ENCODE assay signal across 8 cellular contexts in genomic region chr1:59071289-59071688, GRCh38.
DNase-seq lines count a peak whose midpoint lies in the region; ATAC-seq and TF ChIP-seq lines count a peak whose summit lies in the region.

No MANE protein-coding gene starts in this region.

- no peaks in the 10 kb centered on the region for H4K20me1 ChIP-seq in osteoblast (ENCODE audit: insufficient read depth, low read length)

- ATAC-seq in HG02973 (IDR thresholded peaks at IDR 0.05; ENCODE audit: unreplicated experiment) = no peak

- POLR2A ChIA-PET in CD4-positive, alpha-beta memory T cell (lab: Charles Lee; ENCODE audit: partially characterized antibody) = interaction anchor here (0.8 to 4.4 kb wide), 4 partner anchors 12 to 288 kb away, joined by 3 to 23 read pairs (median 3); partner anchors contain the start of gene JUN

- no peaks in the 10 kb centered on the region for H3K79me2 ChIP-seq in osteoblast (ENCODE audit: insufficient read depth, low read length)

- H3K9me3 ChIP-seq in CD4-positive, alpha-beta memory T cell (ENCODE audit: control insufficient read depth in 1 of 2, low read length in 2 of 2) = no peaks in the 10 kb centered on the region
- H3K9me3 ChIP-seq in osteoblast (ENCODE audit: low read depth, low read length) = no peaks in the 10 kb centered on the region

- no peak overlapping the region for H2AFZ ChIP-seq in osteoblast (ENCODE audit: low read length)

- H3K4me2 ChIP-seq in osteoblast (ENCODE audit: insufficient read depth, low read length) = no peak overlapping the region

- TF ChIP-seq CTCF in osteoblast (IDR thresholded peaks at IDR 0.05; ENCODE audit: extremely low read depth, low read depth, low read length) = no peak

- H3K36me3 Mint-ChIP-seq in CD4-positive, alpha-beta memory T cell = no peaks in the 10 kb centered on the region
- H3K36me3 Mint-ChIP-seq in immature natural killer cell = peaks cover 0 to 3% (median 0%) of the 10 kb centered on the region in 3 donors

- intact Hi-C loops in CD4-positive, alpha-beta memory T cell (cut with micrococcal nuclease) = loop anchor here (5.0 kb wide), 1 partner anchor 49 kb away; no protein-coding TSS in a partner anchor

- H3K4me3 ChIP-seq in CD4-positive, alpha-beta memory T cell (ENCODE audit: low read length in 2 of 2) = no peak overlapping the region
- no peak overlapping the region for H3K4me3 ChIP-seq in osteoblast (ENCODE audit: insufficient read depth, low read length)

- CTCF ChIA-PET in CD4-positive, alpha-beta memory T cell (lab: Charles Lee; ENCODE audit: partially characterized antibody) = interaction anchor here (0.9 to 1.4 kb wide), 6 partner anchors 12 to 287 kb away, joined by 3 to 4 read pairs (median 3); partner anchors contain the start of gene JUN

- H3K27ac ChIP-seq in CD4-positive, alpha-beta memory T cell (ENCODE audit: low read depth, low read length) = no peak overlapping the region
- H3K27ac ChIP-seq in osteoblast (ENCODE audit: low read depth, low read length) = no peak overlapping the region

- peaks cover 23% of the 10 kb centered on the region for H3K4me1 ChIP-seq in CD4-positive, alpha-beta memory T cell (ENCODE audit: insufficient read depth, low read length)
- H3K4me1 ChIP-seq in osteoblast (ENCODE audit: insufficient read depth, low read length) = no peaks in the 10 kb centered on the region

- peak overlapping the region in 7 of 8 donors; percentile 47 to 76 (median 55) for H3K4me3 Mint-ChIP-seq in CD4-positive, alpha-beta memory T cell
- H3K4me3 Mint-ChIP-seq in immature natural killer cell = peak overlapping the region; percentile 10 to 72 (median 42)

- no peaks in the 10 kb centered on the region for H3K36me3 ChIP-seq in CD4-positive, alpha-beta memory T cell (ENCODE audit: insufficient read depth, low read length)
- H3K36me3 ChIP-seq in osteoblast (ENCODE audit: insufficient read depth, low read length) = no peaks in the 10 kb centered on the region

- DNase-seq in CD4-positive, alpha-beta memory T cell = peak in 1 of 5 donors; percentile 5
- peak; percentile 47 for DNase-seq in HuH-7 (ENCODE audit: low spot score)
- DNase-seq in SKM-1 (lab: John Stamatoyannopoulos, UW; ENCODE audit: unreplicated experiment) = peak; percentile 67
- DNase-seq in immature natural killer cell = no peak
- no peak for DNase-seq in NCI-H226
- DNase-seq in effector CD8-positive, alpha-beta T cell (lab: John Stamatoyannopoulos, UW) = no peak
- no peak for DNase-seq in osteoblast (ENCODE audit: insufficient read length, low spot score, missing footprints)

- H3K4me1 Mint-ChIP-seq in CD4-positive, alpha-beta memory T cell = peaks cover 16 to 30% (median 22%) of the 10 kb centered on the region in 4 donors
- H3K4me1 Mint-ChIP-seq in immature natural killer cell = peaks cover 38% of the 10 kb centered on the region in 2 donors

- H3K9me3 Mint-ChIP-seq in CD4-positive, alpha-beta memory T cell = no peaks in the 10 kb centered on the region
- no peaks in the 10 kb centered on the region for H3K9me3 Mint-ChIP-seq in immature natural killer cell

- H3K27ac Mint-ChIP-seq in CD4-positive, alpha-beta memory T cell = peak overlapping the region; percentile 25 to 84 (median 64)
- H3K27ac Mint-ChIP-seq in immature natural killer cell = peak overlapping the region in 4 of 6 donors; percentile 8 to 69 (median 42)

- H3K27me3 ChIP-seq in CD4-positive, alpha-beta memory T cell (ENCODE audit: insufficient read depth, low read length) = no peaks in the 10 kb centered on the region
- H3K27me3 ChIP-seq in osteoblast (ENCODE audit: insufficient read depth, low read length) = no peaks in the 10 kb centered on the region

- H3K27me3 Mint-ChIP-seq in CD4-positive, alpha-beta memory T cell = no peaks in the 10 kb centered on the region
- no peaks in the 10 kb centered on the region for H3K27me3 Mint-ChIP-seq in immature natural killer cell (ENCODE audit: low read depth in 3 of 3)

Comparison
In these comparisons a context has a peak if more than half of its experiments do, and no peak if none do; other contexts are left out.
1. DNase-seq: peak in HuH-7 (single experiment) and SKM-1 (single experiment); none in immature natural killer cell (0 of 3), NCI-H226 (single experiment), effector CD8-positive, alpha-beta T cell (single experiment) and osteoblast (single experiment).